In genomic region chr1:121080197-121080903, GRCh38 we compare ENCODE assay signal across 8 cellular contexts.
DNase-seq lines count a peak whose midpoint lies in the region; ATAC-seq and TF ChIP-seq lines count a peak whose summit lies in the region.
"Not testable (repeated sequence)": the region's sequence is repeated elsewhere in the genome, so short reads cannot be mapped to it uniquely, and the experiment has no call there.

No MANE protein-coding gene starts in this region.

- not testable (repeated sequence) for TF ChIP-seq CTCF in endothelial cell (IDR thresholded peaks at IDR 0.05; ENCODE audit: unreplicated experiment); lower lobe of right lung (IDR thresholded peaks at IDR 0.05); spleen (IDR thresholded peaks at IDR 0.05 in 8 of 11, conservative IDR thresholded peaks at IDR 0.05 in 3 of 11); upper lobe of right lung (IDR thresholded peaks at IDR 0.05)

- peak overlapping the region; percentile 29 for H3K4me3 Mint-ChIP-seq in activated T-helper 17 cell treated with anti-CD3 and anti-CD28 coated beads, Interleukin-2, amount 50 U/mL, for 72 hours
- peak overlapping the region; percentile 42 for H3K4me3 Mint-ChIP-seq in endothelial cell (ENCODE audit: unreplicated experiment)

- H3K36me3 Mint-ChIP-seq in activated T-helper 17 cell treated with anti-CD3 and anti-CD28 coated beads, Interleukin-2, amount 50 U/mL, for 72 hours (ENCODE audit: low read depth); endothelial cell (ENCODE audit: low read depth, unreplicated experiment): not testable (repeated sequence)

- H3K27me3 ChIP-seq in lower lobe of right lung (ENCODE audit: low read depth); spleen (replicated peaks in 1 of 7); upper lobe of right lung: not testable (repeated sequence)

- ATAC-seq in activated T-helper 17 cell treated with anti-CD3 and anti-CD28 coated beads, Interleukin-2, amount 50 U/mL, for 72 hours (replicated peaks) = not testable (repeated sequence)
- peak; percentile 65 to 79 for ATAC-seq in lower lobe of right lung
- peak; percentile 69 for ATAC-seq in upper lobe of right lung

- H3K9me3 ChIP-seq in lower lobe of right lung, spleen, upper lobe of right lung: not testable (repeated sequence)

- H3K27ac Mint-ChIP-seq in activated T-helper 17 cell treated with anti-CD3 and anti-CD28 coated beads, Interleukin-2, amount 50 U/mL, for 72 hours = peak overlapping the region; percentile 19
- peak overlapping the region; percentile 77 for H3K27ac Mint-ChIP-seq in endothelial cell (ENCODE audit: unreplicated experiment)

- not testable (repeated sequence) for H3K36me3 ChIP-seq in lower lobe of right lung, spleen, upper lobe of right lung

- not testable (repeated sequence) for H3K4me1 ChIP-seq in lower lobe of right lung, spleen, upper lobe of right lung

- H3K4me1 Mint-ChIP-seq in activated T-helper 17 cell treated with anti-CD3 and anti-CD28 coated beads, Interleukin-2, amount 50 U/mL, for 72 hours = not testable (repeated sequence)
- peaks cover 10% of the 10 kb centered on the region for H3K4me1 Mint-ChIP-seq in endothelial cell (ENCODE audit: unreplicated experiment)

- WGBS in spleen, 5 donors = 11 to 25% (median 14%) methylated on average over 10 to 11 of the region's 11 CpGs

- not testable (repeated sequence) for H3K4me3 ChIP-seq in lower lobe of right lung, upper lobe of right lung
- peak overlapping the region in 1 of 8 donors; percentile 7 for H3K4me3 ChIP-seq in spleen

- not testable (repeated sequence) for H3K27ac ChIP-seq in lower lobe of right lung, upper lobe of right lung
- peak overlapping the region in 2 of 8 donors; percentile 23 to 42 for H3K27ac ChIP-seq in spleen

- not testable (repeated sequence) for H3K9me3 Mint-ChIP-seq in activated T-helper 17 cell treated with anti-CD3 and anti-CD28 coated beads, Interleukin-2, amount 50 U/mL, for 72 hours; endothelial cell (ENCODE audit: unreplicated experiment)

- H3K27me3 Mint-ChIP-seq in activated T-helper 17 cell treated with anti-CD3 and anti-CD28 coated beads, Interleukin-2, amount 50 U/mL, for 72 hours = peaks cover 10% of the 10 kb centered on the region
- not testable (repeated sequence) for H3K27me3 Mint-ChIP-seq in endothelial cell (ENCODE audit: unreplicated experiment)

- intact Hi-C loops in lower lobe of right lung (cut with DNase I); spleen (cut with DNase I; ENCODE audit: low total_unique reads); upper lobe of right lung (cut with DNase I): not testable (repeated sequence)

- DNase-seq in HT1080 (ENCODE audit: low read depth) (peak; percentile 1), RPMI7951 (ENCODE audit: low read depth) (peak; percentile 1), spleen (peak; percentile 46)
- peak; percentile 45 for DNase-seq in activated CD4-positive, alpha-beta T cell treated with anti-CD3 and anti-CD28 coated beads for 48 hours
- not testable (repeated sequence) for DNase-seq in endothelial cell (ENCODE audit: low spot score); lower lobe of right lung; upper lobe of right lung

- not testable (repeated sequence) for TF ChIP-seq POLR2A in spleen (IDR thresholded peaks at IDR 0.05)
